Comparison of ENCODE assay signal across 1 cellular context in genomic region chr6:33694401-33694931, GRCh38.
TF ChIP-seq lines count a peak whose summit lies in the region.

No MANE protein-coding gene starts in this region.

TF ChIP-seq in IMR-90, 13 proteins besides CTCF, POLR2A, EP300 and RAD21 (continued from another document):
- TF ChIP-seq FOS (IDR thresholded peaks at IDR 0.05; ENCODE audit: low read depth, low read length) = no peak; the same call in 1 of the 2 replicates
- TF ChIP-seq MAFK (IDR thresholded peaks at IDR 0.05; ENCODE audit: low read depth, low read length) = no peak
- TF ChIP-seq CEBPB (IDR thresholded peaks at IDR 0.05; ENCODE audit: low read depth, low read length) = no peak
- TF ChIP-seq RCOR1 (IDR thresholded peaks at IDR 0.05; ENCODE audit: insufficient replicate concordance, low read length) = no peak
- TF ChIP-seq SMC3 (IDR thresholded peaks at IDR 0.05; ENCODE audit: low read depth, low read length) = no peak
- peak; percentile 31; the same call in 1 of the 2 replicates for TF ChIP-seq BHLHE40 (IDR thresholded peaks at IDR 0.05; ENCODE audit: low read depth, low read length)
- TF ChIP-seq CHD1 (IDR thresholded peaks at IDR 0.05; ENCODE audit: low read depth, low read length) = no peak
- TF ChIP-seq ELK1 (IDR thresholded peaks at IDR 0.05; ENCODE audit: borderline replicate concordance, low read depth, low read length) = no peak
- no peak for TF ChIP-seq MAZ (IDR thresholded peaks at IDR 0.05; ENCODE audit: borderline replicate concordance, low read depth, low read length)
- peak; percentile 47; the same call in 1 of the 2 replicates for TF ChIP-seq MXI1 (IDR thresholded peaks at IDR 0.05; ENCODE audit: borderline replicate concordance, low read depth, low read length)
- TF ChIP-seq USF2 (IDR thresholded peaks at IDR 0.05; ENCODE audit: low read depth, low read length) = 0 out of 2 replicates have a peak, but pooled peaks have one; percentile 19
